10 cellular contexts compared by ENCODE assay signal in genomic region chr2:48346124-48346536, GRCh38. TPM values are rescaled to one million over a fixed set of nuclear protein-coding genes. Genes with fewer than 3 reads are reported as not detected.
A peak's percentile ranks its signal among the peaks of the same experiment; 100 is the strongest.
DNase-seq lines count a peak whose midpoint lies in the region; ATAC-seq and TF ChIP-seq lines count a peak whose summit lies in the region.
"Had no signal": no experiment of that assay in that cellular context is flagged by ENCODE, and none has a peak within 500 bp of the region (broad histone marks: within the 10 kb centered on the region; RNA-seq: fewer than 3 reads in every experiment).

No MANE protein-coding gene starts in this region.

- no peak overlapping the region for H3K27ac ChIP-seq in Panc1 (ENCODE audit: low read length)
- H3K27ac ChIP-seq in neutrophil, result peak overlapping the region; percentile 82
- H3K27ac ChIP-seq: cardiac muscle cell had no signal

- no peaks in the 10 kb centered on the region for H3K36me3 ChIP-seq in Panc1 (ENCODE audit: control insufficient read depth, insufficient read depth, low read length)
- no peaks in the 10 kb centered on the region for H3K36me3 ChIP-seq in neutrophil

- H3K27me3 ChIP-seq in Panc1 (ENCODE audit: control insufficient read depth, insufficient read depth, low read length) (no peaks in the 10 kb centered on the region), neutrophil (no peaks in the 10 kb centered on the region)
- H3K27me3 ChIP-seq: cardiac muscle cell had no signal

- in situ Hi-C loops in Panc1 (cut with HindIII; ENCODE audit: low pct_unique_long_range_greater_than_20kb, low sequenced_read_pairs), result no loop called here

- DNase-seq in Ammon's horn (ENCODE audit: low spot score), result peak; percentile 69
- no peak for DNase-seq in Panc1 (ENCODE audit: low read depth, low spot score)
- DNase-seq in fibroblast of pulmonary artery (ENCODE audit: low read depth), result peak; percentile 86
- DNase-seq in occipital lobe (lab: John Stamatoyannopoulos, UW), result no peak
- DNase-seq in NCI-H524 treated with DMSO at 0.1 percent for 48 hours (lab: John Stamatoyannopoulos, UW), result no peak
- DNase-seq in GM20000 (ENCODE audit: low spot score), result no peak
- DNase-seq: stimulated activated CD4-positive, alpha-beta T cell treated with anti-CD3 and anti-CD28 coated beads, Interleukin-12 subunit alpha, Interleukin-12 subunit beta, amount 100 ng/mL, for 4 hours had no signal

- ATAC-seq in Panc1 (no peak), GM18511 (IDR thresholded peaks at IDR 0.05; ENCODE audit: unreplicated experiment) (no peak)

- CTCF ChIA-PET in Panc1 (lab: Charles Lee), result interaction anchor here (0.6 kb wide), 1 partner anchor 35 kb away, joined by 3 read pairs; no protein-coding TSS in a partner anchor

- POLR2A ChIA-PET in Panc1 (lab: Charles Lee), result interaction anchor here (0.6 kb wide), 1 partner anchor 15 kb away, joined by 6 read pairs; no protein-coding TSS in a partner anchor

- H3K4me3 ChIP-seq in Panc1 (ENCODE audit: low read depth in 2 of 2, low read length in 2 of 2), result no peak overlapping the region
- no peak overlapping the region for H3K4me3 ChIP-seq in fibroblast of pulmonary artery (replicated peaks; ENCODE audit: low read depth, low read length)
- H3K4me3 ChIP-seq in neutrophil (ENCODE audit: low read depth in 1 of 2, low read length in 1 of 2), result no peak overlapping the region
- H3K4me3 ChIP-seq: cardiac muscle cell had no signal

- H3K4me1 ChIP-seq in Panc1 (ENCODE audit: control insufficient read depth, insufficient read depth, low read length) (peaks cover 13% of the 10 kb centered on the region; the same call in 1 of the 2 replicates), neutrophil (ENCODE audit: control insufficient read depth in 1 of 2, insufficient read depth in 1 of 2, low read depth in 1 of 2, low read length in 1 of 2) (peaks cover 32 to 34% of the 10 kb centered on the region in 2 experiments)

- BruUV-seq in Panc1 (replicated peaks; lab: Mats Ljungman, UMichigan), result TSS peak; percentile 35

- peaks cover 33% of the 10 kb centered on the region for H3K9me3 ChIP-seq in Panc1 (ENCODE audit: control insufficient read depth, insufficient read depth, low read depth, low read length)
- no peaks in the 10 kb centered on the region for H3K9me3 ChIP-seq in neutrophil

- TF ChIP-seq CTCF in Panc1 (IDR thresholded peaks at IDR 0.05) (no peak), fibroblast of pulmonary artery (IDR thresholded peaks at IDR 0.05; ENCODE audit: low read length, missing control alignments) (no peak), neutrophil (IDR thresholded peaks at IDR 0.05) (no peak), GM20000 (IDR thresholded peaks at IDR 0.05; ENCODE audit: extremely low read depth, missing control alignments) (no peak)

- intact Hi-C loops in Panc1 (cut with micrococcal nuclease; ENCODE audit: unreplicated experiment), result no loop called here

RNA-seq across cellular contexts. Expression of gene FOXN2, which starts 31.6 kb away (rescaled TPM):
- total RNA-seq in Panc1 (2021; ENCODE audit: unreplicated experiment) (26.9 TPM), occipital lobe (84.5 TPM)
- polyA plus RNA-seq in Panc1 (2012; ENCODE audit: insufficient read length), result 6.8 TPM

Comparison
In these comparisons a context has a peak if more than half of its experiments do, and no peak if none do; other contexts are left out.
1. DNase-seq: peak in Ammon's horn (single experiment) and fibroblast of pulmonary artery (single experiment); none in Panc1 (single experiment), occipital lobe (single experiment), NCI-H524 treated with DMSO at 0.1 percent for 48 hours (single experiment) and GM20000 (single experiment).